8 cellular contexts compared by ENCODE assay signal in the genomic region with DNA sequence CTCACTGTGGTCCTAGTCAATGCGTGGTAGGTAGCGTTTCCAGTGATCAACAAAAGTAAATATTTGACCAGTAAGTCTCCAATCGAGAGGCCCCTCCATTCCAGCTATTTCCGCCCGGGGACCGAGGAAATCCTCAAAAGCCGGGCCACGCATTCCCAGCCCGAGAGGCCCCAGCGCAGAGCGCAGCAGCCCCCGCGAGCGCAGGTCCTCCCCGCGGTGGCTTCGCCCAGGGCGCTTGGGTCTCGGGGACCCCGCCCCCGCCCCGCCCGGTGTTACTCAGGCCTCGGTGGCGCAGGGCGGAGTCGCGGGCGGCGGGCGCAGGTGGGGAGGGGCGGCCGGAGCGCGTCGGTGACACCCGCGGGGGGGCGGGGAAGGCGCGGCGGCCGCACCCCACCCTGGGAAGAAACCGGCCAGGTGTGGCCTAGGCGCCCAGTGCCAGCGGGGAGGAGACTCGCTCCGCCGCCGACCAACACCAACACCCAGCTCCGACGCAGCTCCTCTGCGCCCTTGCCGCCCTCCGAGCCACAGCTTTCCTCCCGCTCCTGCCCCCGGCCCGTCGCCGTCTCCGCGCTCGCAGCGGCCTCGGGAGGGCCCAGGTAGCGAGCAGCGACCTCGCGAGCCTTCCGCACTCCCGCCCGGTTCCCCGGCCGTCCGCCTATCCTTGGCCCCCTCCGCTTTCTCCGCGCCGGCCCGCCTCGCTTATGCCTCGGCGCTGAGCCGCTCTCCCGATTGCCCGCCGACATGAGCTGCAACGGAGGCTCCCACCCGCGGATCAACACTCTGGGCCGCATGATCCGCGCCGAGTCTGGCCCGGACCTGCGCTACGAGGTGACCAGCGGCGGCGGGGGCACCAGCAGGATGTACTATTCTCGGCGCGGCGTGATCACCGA. TPM values are rescaled to one million over a fixed set of nuclear protein-coding genes. Genes with fewer than 3 reads are reported as not detected.
DNase-seq lines count a peak whose midpoint lies in the region; ATAC-seq, FAIRE-seq and TF ChIP-seq lines count a peak whose summit lies in the region.

A gene with protein sequence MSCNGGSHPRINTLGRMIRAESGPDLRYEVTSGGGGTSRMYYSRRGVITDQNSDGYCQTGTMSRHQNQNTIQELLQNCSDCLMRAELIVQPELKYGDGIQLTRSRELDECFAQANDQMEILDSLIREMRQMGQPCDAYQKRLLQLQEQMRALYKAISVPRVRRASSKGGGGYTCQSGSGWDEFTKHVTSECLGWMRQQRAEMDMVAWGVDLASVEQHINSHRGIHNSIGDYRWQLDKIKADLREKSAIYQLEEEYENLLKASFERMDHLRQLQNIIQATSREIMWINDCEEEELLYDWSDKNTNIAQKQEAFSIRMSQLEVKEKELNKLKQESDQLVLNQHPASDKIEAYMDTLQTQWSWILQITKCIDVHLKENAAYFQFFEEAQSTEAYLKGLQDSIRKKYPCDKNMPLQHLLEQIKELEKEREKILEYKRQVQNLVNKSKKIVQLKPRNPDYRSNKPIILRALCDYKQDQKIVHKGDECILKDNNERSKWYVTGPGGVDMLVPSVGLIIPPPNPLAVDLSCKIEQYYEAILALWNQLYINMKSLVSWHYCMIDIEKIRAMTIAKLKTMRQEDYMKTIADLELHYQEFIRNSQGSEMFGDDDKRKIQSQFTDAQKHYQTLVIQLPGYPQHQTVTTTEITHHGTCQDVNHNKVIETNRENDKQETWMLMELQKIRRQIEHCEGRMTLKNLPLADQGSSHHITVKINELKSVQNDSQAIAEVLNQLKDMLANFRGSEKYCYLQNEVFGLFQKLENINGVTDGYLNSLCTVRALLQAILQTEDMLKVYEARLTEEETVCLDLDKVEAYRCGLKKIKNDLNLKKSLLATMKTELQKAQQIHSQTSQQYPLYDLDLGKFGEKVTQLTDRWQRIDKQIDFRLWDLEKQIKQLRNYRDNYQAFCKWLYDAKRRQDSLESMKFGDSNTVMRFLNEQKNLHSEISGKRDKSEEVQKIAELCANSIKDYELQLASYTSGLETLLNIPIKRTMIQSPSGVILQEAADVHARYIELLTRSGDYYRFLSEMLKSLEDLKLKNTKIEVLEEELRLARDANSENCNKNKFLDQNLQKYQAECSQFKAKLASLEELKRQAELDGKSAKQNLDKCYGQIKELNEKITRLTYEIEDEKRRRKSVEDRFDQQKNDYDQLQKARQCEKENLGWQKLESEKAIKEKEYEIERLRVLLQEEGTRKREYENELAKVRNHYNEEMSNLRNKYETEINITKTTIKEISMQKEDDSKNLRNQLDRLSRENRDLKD (N-terminal part only) (plus strand): TSS at position 497 of the 890 bp plus-strand sequence. CDS start 245 bp downstream, at position 742.

- peaks cover 11% of the 10 kb centered on the region for H3K4me1 ChIP-seq in A673 (ENCODE audit: insufficient read depth, low read length, poor library complexity, severe bottlenecking)
- H3K4me1 ChIP-seq in NT2/D1 (ENCODE audit: insufficient read depth, insufficient read length) = no peaks in the 10 kb centered on the region
- H3K4me1 ChIP-seq in breast epithelium = no peaks in the 10 kb centered on the region

- peak; percentile 40 for TF ChIP-seq POLR2A in breast epithelium (IDR thresholded peaks at IDR 0.05)

- no peak for TF ChIP-seq CTCF in A673 (conservative IDR thresholded peaks at IDR 0.05; ENCODE audit: low read depth, low read length)
- TF ChIP-seq CTCF in GM20000 (IDR thresholded peaks at IDR 0.05; ENCODE audit: extremely low read depth, missing control alignments) = no peak
- peak in 1 of 3 donors; percentile 23 for TF ChIP-seq CTCF in breast epithelium (IDR thresholded peaks at IDR 0.05)
- no peak for TF ChIP-seq CTCF in kidney epithelial cell (IDR thresholded peaks at IDR 0.05; ENCODE audit: insufficient read depth, low read length, poor library complexity, severe bottlenecking)

- H3K27ac ChIP-seq in A673 (ENCODE audit: low read depth, low read length, poor library complexity, severe bottlenecking) = no peak within 1 kb of the TSS
- peak within 1 kb of the TSS; percentile 96 for H3K27ac ChIP-seq in breast epithelium

- no peaks in the 10 kb centered on the region for H3K36me3 ChIP-seq in A673 (ENCODE audit: insufficient read depth, low read length, poor library complexity, severe bottlenecking)
- H3K36me3 ChIP-seq in NT2/D1 (ENCODE audit: insufficient read depth, insufficient read length, low read length) = no peaks in the 10 kb centered on the region
- no peaks in the 10 kb centered on the region for H3K36me3 ChIP-seq in breast epithelium
- H3K36me3 ChIP-seq in kidney epithelial cell (ENCODE audit: control insufficient read depth, insufficient read depth, low read length) = no peaks in the 10 kb centered on the region

- POLR2A ChIA-PET in A673 (lab: Charles Lee; ENCODE audit: low non-redundant PET) = no interaction called here

- H3K9me3 ChIP-seq in A673 (ENCODE audit: low read depth, low read length, poor library complexity, severe bottlenecking) (no peaks in the 10 kb centered on the region), NT2/D1 (ENCODE audit: insufficient read depth, low read length) (no peaks in the 10 kb centered on the region), breast epithelium (no peaks in the 10 kb centered on the region)

- H3K4me3 ChIP-seq in A673 (ENCODE audit: low read depth, low read length, poor library complexity, severe bottlenecking) (peak within 1 kb of the TSS; percentile 58), NT2/D1 (ENCODE audit: insufficient read length, low read depth) (peak within 1 kb of the TSS; percentile 71), breast epithelium (peak within 1 kb of the TSS; percentile 56 to 90 (median 79)), kidney epithelial cell (ENCODE audit: low read depth, low read length) (peak within 1 kb of the TSS; percentile 69)

- no TSS peak for BruUV-seq in A673 (replicated peaks; lab: Mats Ljungman, UMichigan)

- H3K27me3 ChIP-seq in A673 (replicated peaks; ENCODE audit: insufficient read depth, low read depth, low read length, poor library complexity) = peaks cover 74% of the 10 kb centered on the region
- no peaks in the 10 kb centered on the region for H3K27me3 ChIP-seq in NT2/D1 (ENCODE audit: insufficient read depth, insufficient read length)
- H3K27me3 ChIP-seq in breast epithelium = peaks cover 0 to 4% of the 10 kb centered on the region in 2 donors
- H3K27me3 ChIP-seq in kidney epithelial cell (ENCODE audit: control insufficient read depth, insufficient read depth, low read length) = no peaks in the 10 kb centered on the region

- FAIRE-seq in urothelium cell line (lab: Jason Lieb, UNC) = no peak

- ATAC-seq in HG02763 (IDR thresholded peaks at IDR 0.05; ENCODE audit: unreplicated experiment) = no peak

- peak within 1 kb of the TSS; percentile 92 for H3K9ac ChIP-seq in NT2/D1 (ENCODE audit: insufficient read length, low read depth)

- DNase-seq in A673 (ENCODE audit: low spot score) (peak; percentile 18), GM20000 (ENCODE audit: low spot score) (peak; percentile 57), NT2/D1 (ENCODE audit: low read depth, low spot score) (no peak), breast epithelium (ENCODE audit: low spot score in 2 of 2) (peak; percentile 75 to 85), kidney epithelial cell (ENCODE audit: low read depth) (no peak), urothelium cell line (ENCODE audit: low spot score) (no peak)
- DNase-seq in stimulated activated CD4-positive, alpha-beta T cell treated with anti-CD3 and anti-CD28 coated beads, Interleukin-2, amount 100 ng/mL, for 48 hours = peak; percentile 6 to 24

- CTCF ChIA-PET in A673 (lab: Charles Lee) = interaction anchor here (0.6 kb wide), 1 partner anchor 178 kb away, joined by 5 read pairs; no protein-coding TSS in a partner anchor

- intact Hi-C loops in A673 (cut with micrococcal nuclease; ENCODE audit: unreplicated experiment) = no loop called here
- intact Hi-C loops in breast epithelium (cut with DNase I; ENCODE audit: low total_unique reads) = no loop called here

RNA-seq across cellular contexts. Expression of the gene that starts here (rescaled TPM):
- total RNA-seq in A673 (2021) (0.28 and 0.46 TPM in 2 replicates), breast epithelium (100 to 1,000 TPM in 1 of 3 donors, 10 to 100 TPM in 1, 1 to 10 TPM in 1; 2.1 to 165 (median 95.4) TPM), kidney epithelial cell (216 and 220 TPM in 2 replicates)

Comparison
In these comparisons a context has a peak if more than half of its experiments do, and no peak if none do; other contexts are left out.
1. Peak in DNase-seq and H3K4me3 ChIP-seq in A673; RNA of the gene not detected or under 1 TPM.
2. DNase-seq: peak in GM20000 (single experiment), breast epithelium (2 of 2) and stimulated activated CD4-positive, alpha-beta T cell treated with anti-CD3 and anti-CD28 coated beads, Interleukin-2, amount 100 ng/mL, for 48 hours (2 of 2); none in NT2/D1 (single experiment), kidney epithelial cell (single experiment) and urothelium cell line (single experiment).
3. Peak in every context shown above with its lines, with median percentiles within 50 percentile points of each other: H3K4me3 ChIP-seq.